Comparison of ENCODE assay signal across 8 cellular contexts in the genomic region with DNA sequence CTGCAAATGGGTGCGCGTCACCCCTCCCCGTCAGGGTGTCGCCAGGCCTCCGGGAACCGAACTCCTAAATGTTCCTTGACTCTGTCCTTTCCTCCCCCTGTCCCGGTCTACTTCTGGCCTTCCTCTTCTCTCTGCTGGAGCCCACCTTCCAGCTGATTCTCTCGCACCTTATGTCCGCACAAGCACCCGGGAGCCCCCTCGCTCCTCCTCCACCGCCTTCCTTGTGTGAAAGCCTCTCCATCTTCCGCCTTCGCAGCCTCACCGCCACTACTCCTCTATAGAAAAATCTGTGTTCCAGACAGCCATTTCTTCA. TPM values are rescaled to one million over a fixed set of nuclear protein-coding genes. Genes with fewer than 3 reads are reported as not detected.
DNase-seq lines count a peak whose midpoint lies in the region; ATAC-seq and TF ChIP-seq lines count a peak whose summit lies in the region.

No MANE protein-coding gene starts in this region.

- H3K9me3 Mint-ChIP-seq in CD8-positive, alpha-beta T cell, result no peaks in the 10 kb centered on the region
- no peaks in the 10 kb centered on the region for H3K9me3 Mint-ChIP-seq in osteocyte (ENCODE audit: unreplicated experiment)

- POLR2A ChIA-PET in CD8-positive, alpha-beta T cell (lab: Charles Lee), result interaction anchor here (1.2 to 1.9 kb wide), 3 partner anchors 11 to 202 kb away, joined by 3 to 6 read pairs (median 5); partner anchors contain the start of gene RAB10
- POLR2A ChIA-PET in PC-9 (lab: Charles Lee; ENCODE audit: unreplicated experiment), result no interaction called here

- peaks cover 11% of the 10 kb centered on the region for H3K4me1 ChIP-seq in CD8-positive, alpha-beta T cell (ENCODE audit: insufficient read depth, low read length)
- peaks cover 43% of the 10 kb centered on the region for H3K4me1 ChIP-seq in PC-9 (replicated peaks; ENCODE audit: insufficient read depth)

- no peaks in the 10 kb centered on the region for H4K20me1 ChIP-seq in PC-9 (ENCODE audit: insufficient read depth)

- no peaks in the 10 kb centered on the region for H3K36me3 ChIP-seq in CD8-positive, alpha-beta T cell (ENCODE audit: insufficient read depth, low read length)
- H3K36me3 ChIP-seq in PC-9 (ENCODE audit: low read depth), result no peaks in the 10 kb centered on the region

- CTCF ChIA-PET in CD8-positive, alpha-beta T cell (lab: Charles Lee), result interaction anchor here (0.6 to 1.6 kb wide), 2 partner anchors 162 to 219 kb away, joined by 4 to 6 read pairs; no protein-coding TSS in a partner anchor
- CTCF ChIA-PET in PC-9 (lab: Charles Lee), result no interaction called here

- H3K4me1 Mint-ChIP-seq in CD8-positive, alpha-beta T cell (ENCODE audit: low read depth), result peaks cover 17% of the 10 kb centered on the region
- peaks cover 35% of the 10 kb centered on the region for H3K4me1 Mint-ChIP-seq in osteocyte (ENCODE audit: unreplicated experiment)

- peak overlapping the region; percentile 79 for H3K27ac Mint-ChIP-seq in CD8-positive, alpha-beta T cell
- no peak overlapping the region for H3K27ac Mint-ChIP-seq in osteocyte (ENCODE audit: unreplicated experiment)

- no peaks in the 10 kb centered on the region for H3K36me3 Mint-ChIP-seq in CD8-positive, alpha-beta T cell
- H3K36me3 Mint-ChIP-seq in osteocyte (ENCODE audit: unreplicated experiment), result peaks cover under 1% of the 10 kb centered on the region

- no peak for DNase-seq in CD8-positive, alpha-beta T cell
- no peak for DNase-seq in PC-9
- no peak for DNase-seq in epithelial cell of esophagus (ENCODE audit: low read depth)
- no peak for DNase-seq in osteocyte (ENCODE audit: extremely low spot score, unreplicated experiment)
- no peak for DNase-seq in kidney tubule cell (ENCODE audit: low spot score)
- no peak for DNase-seq in NCI-H748 treated with DMSO at 0.1 percent for 48 hours (lab: John Stamatoyannopoulos, UW)

- H2AFZ ChIP-seq in PC-9, result peak overlapping the region; percentile 99

- H3K4me2 ChIP-seq in PC-9, result peak overlapping the region; percentile 96

- H3K27ac ChIP-seq in CD8-positive, alpha-beta T cell (ENCODE audit: low read depth, low read length), result no peak overlapping the region
- no peak overlapping the region for H3K27ac ChIP-seq in PC-9

- no TSS peak for BruUV-seq in PC-9 (replicated peaks; lab: Mats Ljungman, UMichigan)

- no peaks in the 10 kb centered on the region for H3K27me3 ChIP-seq in CD8-positive, alpha-beta T cell (ENCODE audit: insufficient read depth, low read length)
- H3K27me3 ChIP-seq in PC-9 (ENCODE audit: insufficient read depth, low read depth), result no peaks in the 10 kb centered on the region

- ATAC-seq in CD8-positive, alpha-beta T cell, result no peak
- ATAC-seq in GM21515 (IDR thresholded peaks at IDR 0.05; ENCODE audit: unreplicated experiment) (no peak), GM21390 (IDR thresholded peaks at IDR 0.05; ENCODE audit: unreplicated experiment) (no peak)

- H3K27me3 Mint-ChIP-seq in CD8-positive, alpha-beta T cell (ENCODE audit: low read depth), result no peaks in the 10 kb centered on the region
- H3K27me3 Mint-ChIP-seq in osteocyte (ENCODE audit: unreplicated experiment), result no peaks in the 10 kb centered on the region

- peak overlapping the region; percentile 61 for H3K4me3 ChIP-seq in CD8-positive, alpha-beta T cell (ENCODE audit: low read depth, low read length)
- peak overlapping the region; percentile 94; the same call in 1 of the 2 replicates for H3K4me3 ChIP-seq in PC-9
- H3K4me3 ChIP-seq in epithelial cell of esophagus (ENCODE audit: low read length), result peak overlapping the region; percentile 66

- intact Hi-C loops in CD8-positive, alpha-beta T cell (cut with DNase I, micrococcal nuclease), result loop anchor here (1.0 to 10.0 kb wide), 10 partner anchors 8 to 1232 kb away; partner anchors contain the start of genes ADGRF3 (in 2 of the 2), ASXL2 (in 2 of the 2), DTNB (in 2 of the 2) and RAB10 (in 2 of the 2)
- intact Hi-C loops in PC-9 (cut with micrococcal nuclease; ENCODE audit: unreplicated experiment), result no loop called here

- no peak for TF ChIP-seq CTCF in CD8-positive, alpha-beta T cell (IDR thresholded peaks at IDR 0.05)
- TF ChIP-seq CTCF in PC-9 (conservative IDR thresholded peaks at IDR 0.05), result no peak
- no peak for TF ChIP-seq CTCF in epithelial cell of esophagus (IDR thresholded peaks at IDR 0.05; ENCODE audit: insufficient read depth, low read depth, low read length, missing control alignments)
- no peak for TF ChIP-seq CTCF in osteocyte (IDR thresholded peaks at IDR 0.05)

- peak overlapping the region; percentile 88 for H3K4me3 Mint-ChIP-seq in CD8-positive, alpha-beta T cell
- H3K4me3 Mint-ChIP-seq in osteocyte (ENCODE audit: unreplicated experiment), result peak overlapping the region; percentile 71

- H3K9me2 ChIP-seq in PC-9 (ENCODE audit: insufficient read depth), result no peaks in the 10 kb centered on the region

- H3K9me3 ChIP-seq in CD8-positive, alpha-beta T cell (ENCODE audit: low read length), result no peaks in the 10 kb centered on the region
- H3K9me3 ChIP-seq in PC-9 (ENCODE audit: insufficient read depth, low read depth), result no peaks in the 10 kb centered on the region

- peaks cover 40% of the 10 kb centered on the region for H3F3A ChIP-seq in PC-9 (ENCODE audit: insufficient read depth, low read depth)

- H3K79me2 ChIP-seq in PC-9 (ENCODE audit: low read depth), result peaks cover 36% of the 10 kb centered on the region

RNA-seq across cellular contexts. Expression of gene KIF3C, which starts 0.6 kb away (rescaled TPM):
- 1 to 10 TPM; 1.5 to 2.3 TPM for total RNA-seq in CD8-positive, alpha-beta T cell
- 41.2 and 50.5 TPM in 2 replicates for total RNA-seq in PC-9 (2021)
- total RNA-seq in osteocyte, result 29.7 TPM in 2 replicates

RNA-seq across cellular contexts. Expression of gene RAB10, which starts 51.0 kb away (rescaled TPM):
- 10 to 100 TPM; 12.7 TPM for total RNA-seq in CD8-positive, alpha-beta T cell
- total RNA-seq in PC-9 (2021) (150 and 171 TPM in 2 replicates), osteocyte (139 and 150 TPM in 2 replicates)

Comparison
In these comparisons a context has a peak if more than half of its experiments do, and no peak if none do; other contexts are left out.
1. RNA of gene RAB10, which starts 51.0 kb away (total RNA-seq): 150 to 171 TPM in PC-9 and 139 to 150 TPM in osteocyte; 12.7 TPM in CD8-positive, alpha-beta T cell; every median in the first group is over 10 times any median in the second.
2. Peak in every context shown above with its lines, with median percentiles within 50 percentile points of each other: H3K4me3 ChIP-seq.